In genomic region chr11:117793521-117793920, GRCh38 we compare ENCODE assay signal across 24 cellular contexts. TPM values are rescaled to one million over a fixed set of nuclear protein-coding genes. Genes with fewer than 3 reads are reported as not detected.
"Had no signal": no experiment of that assay in that cellular context is flagged by ENCODE, and none has a peak within 500 bp of the region (broad histone marks: within the 10 kb centered on the region; RNA-seq: fewer than 3 reads in every experiment).

No MANE protein-coding gene starts in this region.

- H3K4me3 ChIP-seq: esophagus muscularis mucosa, gastrocnemius medialis, left ventricle myocardium inferior, lung, mucosa of descending colon, spleen had no signal

- H3K9me3 ChIP-seq: esophagus muscularis mucosa, gastrocnemius medialis, left ventricle myocardium inferior, mucosa of descending colon, neutrophil, spleen had no signal

- ATAC-seq: effector memory CD8-positive, alpha-beta T cell; gastrocnemius medialis; left cardiac atrium; mucosa of descending colon; naive thymus-derived CD8-positive, alpha-beta T cell; sciatic nerve; stimulated activated memory B cell treated with anti-CD40 and anti-IgM and Interleukin-4, amounts not matched to agents 10 μg/mL and 1 μg/mL and 100 μg/mL, for 72 hours had no signal

- H3K36me3 ChIP-seq: esophagus muscularis mucosa, gastrocnemius medialis, left ventricle myocardium inferior, neutrophil, spleen had no signal

- DNase-seq: cortex of kidney; effector memory CD8-positive, alpha-beta T cell; gastrocnemius medialis; glutamatergic neuron; islet precursor cell; left cardiac atrium; left ventricle myocardium inferior; mesenchymal stem cell; mucosa of descending colon; naive thymus-derived CD8-positive, alpha-beta T cell; spleen; stimulated activated CD4-positive, alpha-beta T cell treated with anti-CD3 and anti-CD28 coated beads, Interleukin-15, amount 100 ng/mL, for 24 hours; stimulated activated CD4-positive, alpha-beta T cell treated with anti-CD3 and anti-CD28 coated beads, Interleukin-1b, Interleukin-23, amount 100 ng/mL, for 48 hours; stimulated activated CD4-positive, alpha-beta T cell treated with anti-CD3 and anti-CD28 coated beads, Interleukin-4, amount 100 ng/mL, for 24 hours; trophoblast cell had no signal

- H3K27ac ChIP-seq: epithelial cell of prostate, esophagus muscularis mucosa, gastrocnemius medialis, left ventricle myocardium inferior, neutrophil, spleen had no signal

RNA-seq across cellular contexts. Expression of gene DSCAML1, which starts 3.5 kb away (rescaled TPM):
- total RNA-seq: fibroblast of villous mesenchyme, osteoblast, pulmonary artery endothelial cell had no signal

RNA-seq across cellular contexts. Expression of gene FXYD2, which starts 31.0 kb away (rescaled TPM):
- total RNA-seq: fibroblast of villous mesenchyme, osteoblast had no signal
